In the genomic region with DNA sequence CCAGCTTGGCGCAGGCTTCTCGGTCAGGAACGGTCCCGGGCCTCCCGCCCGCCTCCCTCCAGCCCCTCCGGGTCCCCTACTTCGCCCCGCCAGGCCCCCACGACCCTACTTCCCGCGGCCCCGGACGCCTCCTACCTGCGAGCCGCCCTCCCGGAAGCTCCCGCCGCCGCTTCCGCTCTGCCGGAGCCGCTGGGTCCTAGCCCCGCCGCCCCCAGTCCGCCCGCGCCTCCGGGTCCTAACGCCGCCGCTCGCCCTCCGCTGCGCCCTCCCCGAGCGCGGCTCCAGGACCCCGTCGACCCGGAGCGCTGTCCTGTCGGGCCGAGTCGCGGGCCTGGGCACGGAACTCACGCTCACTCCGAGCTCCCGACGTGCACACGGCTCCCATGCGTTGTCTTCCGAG, we compare ENCODE assay signal across 15 cellular contexts. TPM values are rescaled to one million over a fixed set of nuclear protein-coding genes. Genes with fewer than 3 reads are reported as not detected.
A peak's percentile ranks its signal among the peaks of the same experiment; 100 is the strongest.
DNase-seq lines count a peak whose midpoint lies in the region; ATAC-seq and TF ChIP-seq lines count a peak whose summit lies in the region.
"Not testable (repeated sequence)": the region's sequence is repeated elsewhere in the genome, so short reads cannot be mapped to it uniquely, and the experiment has no call there.
"Had no signal": no experiment of that assay in that cellular context is flagged by ENCODE, and none has a peak within 500 bp of the region (broad histone marks: within the 10 kb centered on the region; RNA-seq: fewer than 3 reads in every experiment).

No MANE protein-coding gene starts in this region.

- not testable (repeated sequence) for H3K9me3 ChIP-seq in Caco-2, ovary

- TF ChIP-seq POLR2A in ovary (IDR thresholded peaks at IDR 0.05) = not testable (repeated sequence)

- H3K27ac Mint-ChIP-seq in Caco-2 (ENCODE audit: unreplicated experiment); activated naive CD4-positive, alpha-beta T cell treated with anti-CD3 and anti-CD28 coated beads for 36 hours; stimulated activated effector memory CD8-positive, alpha-beta T cell treated with anti-CD3 and anti-CD28 coated beads, Interleukin-12 subunit alpha, Interleukin-12 subunit beta, amount 100 ng/mL, for 72 hours: not testable (repeated sequence)

- TF ChIP-seq EP300 in ovary (IDR thresholded peaks at IDR 0.05) = not testable (repeated sequence)

- not testable (repeated sequence) for H3K4me3 Mint-ChIP-seq in Caco-2 (ENCODE audit: unreplicated experiment); activated naive CD4-positive, alpha-beta T cell treated with anti-CD3 and anti-CD28 coated beads for 36 hours; stimulated activated effector memory CD8-positive, alpha-beta T cell treated with anti-CD3 and anti-CD28 coated beads, Interleukin-12 subunit alpha, Interleukin-12 subunit beta, amount 100 ng/mL, for 72 hours

- not testable (repeated sequence) for H3K9me3 Mint-ChIP-seq in Caco-2 (ENCODE audit: unreplicated experiment); activated naive CD4-positive, alpha-beta T cell treated with anti-CD3 and anti-CD28 coated beads for 36 hours; stimulated activated effector memory CD8-positive, alpha-beta T cell treated with anti-CD3 and anti-CD28 coated beads, Interleukin-12 subunit alpha, Interleukin-12 subunit beta, amount 100 ng/mL, for 72 hours

- intact Hi-C loops in Caco-2 (cut with micrococcal nuclease; ENCODE audit: unreplicated experiment); activated naive CD4-positive, alpha-beta T cell treated with anti-CD3 and anti-CD28 coated beads for 36 hours (cut with micrococcal nuclease); head of caudate nucleus (cut with DNase I); ovary (cut with DNase I): not testable (repeated sequence)

- not testable (repeated sequence) for H3K36me3 ChIP-seq in Caco-2 (ENCODE audit: control insufficient read depth, insufficient read depth, low read length); ovary

- H3K27ac ChIP-seq in ovary = not testable (repeated sequence)

- WGBS in ovary, 3 donors = 1% methylated on average over 14 of the region's 54 CpGs; no CpG with 5 or more reads in 2 of the 3 donors

- ATAC-seq in stimulated activated effector memory CD8-positive, alpha-beta T cell treated with anti-CD3 and anti-CD28 coated beads, Interleukin-12 subunit alpha, Interleukin-12 subunit beta, amount 100 ng/mL, for 72 hours = not testable (repeated sequence)

- H3K4me1 ChIP-seq in Caco-2; ovary (ENCODE audit: insufficient read depth): not testable (repeated sequence)

- not testable (repeated sequence) for H3K27me3 Mint-ChIP-seq in Caco-2 (ENCODE audit: insufficient read depth, unreplicated experiment); activated naive CD4-positive, alpha-beta T cell treated with anti-CD3 and anti-CD28 coated beads for 36 hours (ENCODE audit: low read depth)

- POLR2A ChIA-PET in Caco-2 (lab: Charles Lee) = not testable (repeated sequence)

- not testable (repeated sequence) for BruUV-seq in Caco-2 (replicated peaks; lab: Mats Ljungman, UMichigan)

- DNase-seq in Caco-2 (peak; percentile 32 to 50), head of caudate nucleus (peak in 35 of 42 donors; percentile 2 to 71 (median 36)), ovary (peak in 3 of 5 donors; percentile 15 to 42 (median 25))
- peak; percentile 18 for DNase-seq in activated CD4-positive, alpha-beta T cell treated with anti-CD3 and anti-CD28 coated beads for 1 hour
- DNase-seq in activated CD8-positive, alpha-beta memory T cell treated with anti-CD3 and anti-CD28 coated beads, Interleukin-2, amount 50 U/mL, for 48 hours = peak; percentile 58
- DNase-seq in activated naive CD4-positive, alpha-beta T cell treated with anti-CD3 and anti-CD28 coated beads for 36 hours = peak; percentile 18
- peak; percentile 29 to 30 for DNase-seq in stimulated activated CD4-positive, alpha-beta T cell treated with anti-CD3 and anti-CD28 coated beads, Interleukin-4, amount 100 ng/mL, for 4 hours
- DNase-seq in stimulated activated effector memory CD8-positive, alpha-beta T cell treated with anti-CD3 and anti-CD28 coated beads, Interleukin-12 subunit alpha, Interleukin-12 subunit beta, amount 100 ng/mL, for 72 hours (ENCODE audit: low spot score in 2 of 2) = peak; percentile 20 to 48

- not testable (repeated sequence) for H3K36me3 Mint-ChIP-seq in Caco-2 (ENCODE audit: insufficient read depth, unreplicated experiment); activated naive CD4-positive, alpha-beta T cell treated with anti-CD3 and anti-CD28 coated beads for 36 hours (ENCODE audit: low read depth); stimulated activated effector memory CD8-positive, alpha-beta T cell treated with anti-CD3 and anti-CD28 coated beads, Interleukin-12 subunit alpha, Interleukin-12 subunit beta, amount 100 ng/mL, for 72 hours

- H3K27me3 ChIP-seq in Caco-2 (replicated peaks; ENCODE audit: control insufficient read depth, insufficient read depth, low read length); ovary: not testable (repeated sequence)

- not testable (repeated sequence) for H3K4me1 Mint-ChIP-seq in Caco-2 (ENCODE audit: low read depth, unreplicated experiment); activated naive CD4-positive, alpha-beta T cell treated with anti-CD3 and anti-CD28 coated beads for 36 hours (ENCODE audit: low read depth); stimulated activated effector memory CD8-positive, alpha-beta T cell treated with anti-CD3 and anti-CD28 coated beads, Interleukin-12 subunit alpha, Interleukin-12 subunit beta, amount 100 ng/mL, for 72 hours

- not testable (repeated sequence) for TF ChIP-seq CTCF in Caco-2 (IDR thresholded peaks at IDR 0.05; ENCODE audit: insufficient read depth in 1 of 2, low read depth in 1 of 2, low read length in 1 of 2, severe bottlenecking in 1 of 2, unreplicated experiment in 1 of 2); ovary (IDR thresholded peaks at IDR 0.05)

- H3K4me3 ChIP-seq in Caco-2 (ENCODE audit: low read depth, low read length); ovary: not testable (repeated sequence)

- CTCF ChIA-PET in Caco-2 (lab: Charles Lee); activated naive CD4-positive, alpha-beta T cell treated with anti-CD3 and anti-CD28 coated beads for 36 hours (lab: Charles Lee): not testable (repeated sequence)

RNA-seq across cellular contexts. Expression of a gene that starts 36.1 kb away (rescaled TPM):
- total RNA-seq in Caco-2 (2022) (not detected in 2 replicates), ovary (not detected)
- total RNA-seq in activated naive CD4-positive, alpha-beta T cell treated with anti-CD3 and anti-CD28 coated beads for 36 hours = not detected
- not detected for polyA plus RNA-seq in ovary
- total RNA-seq: Daoy, fibroblast of lung, hepatocyte, kidney epithelial cell, mesothelial cell of epicardium, PC-9 had no signal
- polyA plus RNA-seq: fibroblast of lung, H1, hepatocyte had no signal
